ENCODE assay signal across 14 cellular contexts in genomic region chr21:44550289-44550688, GRCh38. TPM values are rescaled to one million over a fixed set of nuclear protein-coding genes. Genes with fewer than 3 reads are reported as not detected.
"Had no signal": no experiment of that assay in that cellular context is flagged by ENCODE, and none has a peak within 500 bp of the region (broad histone marks: within the 10 kb centered on the region; RNA-seq: fewer than 3 reads in every experiment).

No MANE protein-coding gene starts in this region.

RNA-seq across cellular contexts. Expression of gene KRTAP10-2, which starts 1.0 kb away (rescaled TPM):
- total RNA-seq: activated B cell treated with CpG ODN at 0.5 μM for 24 hours; activated CD8-positive, alpha-beta T cell treated with anti-CD3 and anti-CD28 coated beads, Interleukin-2, amount 10 ng/mL, durations not matched to agents 7 days and 5 days; activated naive CD4-positive, alpha-beta T cell treated with anti-CD3 and anti-CD28 coated beads for 36 hours; activated T-helper 17 cell treated with anti-CD3 and anti-CD28 coated beads, Interleukin-2, amount 50 U/mL, for 72 hours; ascending aorta; breast epithelium; cerebellum; dermis blood vessel endothelial cell; kidney epithelial cell; left ventricle myocardium superior; SJCRH30; stomach; testis had no signal
- polyA plus RNA-seq: small intestine, stomach had no signal

RNA-seq across cellular contexts. Expression of gene KRTAP10-3, which starts 8.3 kb away (rescaled TPM):
- total RNA-seq: activated B cell treated with CpG ODN at 0.5 μM for 24 hours; activated CD8-positive, alpha-beta T cell treated with anti-CD3 and anti-CD28 coated beads, Interleukin-2, amount 10 ng/mL, durations not matched to agents 7 days and 5 days; activated naive CD4-positive, alpha-beta T cell treated with anti-CD3 and anti-CD28 coated beads for 36 hours; activated T-helper 17 cell treated with anti-CD3 and anti-CD28 coated beads, Interleukin-2, amount 50 U/mL, for 72 hours; ascending aorta; breast epithelium; cerebellum; dermis blood vessel endothelial cell; kidney epithelial cell; left ventricle myocardium superior; SJCRH30; stomach; testis had no signal
- polyA plus RNA-seq: small intestine, stomach had no signal

RNA-seq across cellular contexts. Expression of gene KRTAP10-1, which starts 10.3 kb away (rescaled TPM):
- total RNA-seq: activated B cell treated with CpG ODN at 0.5 μM for 24 hours; activated CD8-positive, alpha-beta T cell treated with anti-CD3 and anti-CD28 coated beads, Interleukin-2, amount 10 ng/mL, durations not matched to agents 7 days and 5 days; activated naive CD4-positive, alpha-beta T cell treated with anti-CD3 and anti-CD28 coated beads for 36 hours; activated T-helper 17 cell treated with anti-CD3 and anti-CD28 coated beads, Interleukin-2, amount 50 U/mL, for 72 hours; ascending aorta; breast epithelium; cerebellum; dermis blood vessel endothelial cell; kidney epithelial cell; left ventricle myocardium superior; SJCRH30; stomach; testis had no signal
- polyA plus RNA-seq: small intestine, stomach had no signal

RNA-seq across cellular contexts. Expression of gene KRTAP10-4, which starts 23.2 kb away (rescaled TPM):
- total RNA-seq: activated B cell treated with CpG ODN at 0.5 μM for 24 hours; activated CD8-positive, alpha-beta T cell treated with anti-CD3 and anti-CD28 coated beads, Interleukin-2, amount 10 ng/mL, durations not matched to agents 7 days and 5 days; activated naive CD4-positive, alpha-beta T cell treated with anti-CD3 and anti-CD28 coated beads for 36 hours; activated T-helper 17 cell treated with anti-CD3 and anti-CD28 coated beads, Interleukin-2, amount 50 U/mL, for 72 hours; ascending aorta; breast epithelium; cerebellum; dermis blood vessel endothelial cell; kidney epithelial cell; left ventricle myocardium superior; SJCRH30; stomach had no signal
- polyA plus RNA-seq: small intestine, stomach had no signal

RNA-seq across cellular contexts. Expression of gene KRTAP10-5, which starts 30.1 kb away (rescaled TPM):
- total RNA-seq: activated B cell treated with CpG ODN at 0.5 μM for 24 hours; activated CD8-positive, alpha-beta T cell treated with anti-CD3 and anti-CD28 coated beads, Interleukin-2, amount 10 ng/mL, durations not matched to agents 7 days and 5 days; activated naive CD4-positive, alpha-beta T cell treated with anti-CD3 and anti-CD28 coated beads for 36 hours; activated T-helper 17 cell treated with anti-CD3 and anti-CD28 coated beads, Interleukin-2, amount 50 U/mL, for 72 hours; ascending aorta; breast epithelium; cerebellum; dermis blood vessel endothelial cell; kidney epithelial cell; left ventricle myocardium superior; SJCRH30; stomach; testis had no signal
- polyA plus RNA-seq: small intestine had no signal
